In genomic region chr2:151009437-151010175, GRCh38 we compare ENCODE assay signal across 23 cellular contexts.
DNase-seq lines count a peak whose midpoint lies in the region; ATAC-seq, FAIRE-seq and TF ChIP-seq lines count a peak whose summit lies in the region.
"Had no signal": no experiment of that assay in that cellular context is flagged by ENCODE, and none has a peak within 500 bp of the region (broad histone marks: within the 10 kb centered on the region; RNA-seq: fewer than 3 reads in every experiment).

No MANE protein-coding gene starts in this region.

- peak; percentile 36 to 84 for ATAC-seq in upper lobe of left lung (ENCODE audit: low FRiP score in 2 of 2)
- ATAC-seq: K562 had no signal

- no peaks in the 10 kb centered on the region for H3K4me1 ChIP-seq in upper lobe of left lung
- H3K4me1 ChIP-seq: BE2C, SJSA1 had no signal

- TF ChIP-seq POLR2A in upper lobe of left lung (IDR thresholded peaks at IDR 0.05): no peak

- TF ChIP-seq EP300 in upper lobe of left lung (IDR thresholded peaks at IDR 0.05): peak in 1 of 4 donors; percentile 27

- no peak for TF ChIP-seq CTCF in GM12865 (IDR thresholded peaks at IDR 0.05; ENCODE audit: insufficient read depth, low read depth, low read length, missing control alignments)
- no peak for TF ChIP-seq CTCF in LNCaP clone FGC (IDR thresholded peaks at IDR 0.05; ENCODE audit: control insufficient read depth, extremely low read depth, insufficient read depth)
- no peak for TF ChIP-seq CTCF in upper lobe of left lung (IDR thresholded peaks at IDR 0.05)

- H3K4me3 ChIP-seq in GM12865 (ENCODE audit: low read depth, low read length) (no peak overlapping the region), LNCaP clone FGC (ENCODE audit: low read depth, low read length) (no peak overlapping the region), upper lobe of left lung (no peak overlapping the region)
- H3K4me3 ChIP-seq: K562, SJSA1 had no signal

- H3K27me3 ChIP-seq in upper lobe of left lung: no peaks in the 10 kb centered on the region
- H3K27me3 ChIP-seq: BE2C, SJSA1 had no signal

- 76 to 95% methylated on average over 6 of the region's 6 CpGs for WGBS in upper lobe of left lung, 2 donors

- no peaks in the 10 kb centered on the region for H3K36me3 ChIP-seq in upper lobe of left lung
- H3K36me3 ChIP-seq: BE2C, SJSA1 had no signal

- no peaks in the 10 kb centered on the region for H3K9me3 ChIP-seq in upper lobe of left lung
- H3K9me3 ChIP-seq: BE2C, SJSA1 had no signal

- DNase-seq in GM12865 (ENCODE audit: low read depth) (peak; percentile 18), LNCaP clone FGC (ENCODE audit: low read depth) (peak; percentile 79), upper lobe of left lung (peak in 1 of 2 donors; percentile 40), HPDE6-E6E7 (ENCODE audit: extremely low spot score) (no peak), epidermal melanocyte (ENCODE audit: insufficient read length, low spot score) (no peak), T-helper 2 cell (no peak)
- DNase-seq: 8988T, ACHN, BE2C, H7, Kasumi-1, NCI-H1417, NCI-H1694, NCI-H2029 treated with DMSO at 0.1 percent for 48 hours, NCI-H446 treated with DMSO at 0.1 percent for 48 hours, NCI-H526, NCI-H82, Right ventricle myocardium superior, RPMI8226 had no signal

- peak; percentile 98 for FAIRE-seq in islet of Langerhans (lab: Jason Lieb, UNC)
- FAIRE-seq: HTR-8/SVneo, K562 had no signal

- H3K27ac ChIP-seq in upper lobe of left lung: no peak overlapping the region
- H3K27ac ChIP-seq: SJSA1 had no signal

Comparison
In these comparisons a context has a peak if more than half of its experiments do, and no peak if none do; other contexts are left out.
1. DNase-seq: peak in GM12865 (single experiment) and LNCaP clone FGC (single experiment); none in HPDE6-E6E7 (single experiment), epidermal melanocyte (single experiment) and T-helper 2 cell (0 of 5).